ENCODE assay signal across 24 cellular contexts in the genomic region with DNA sequence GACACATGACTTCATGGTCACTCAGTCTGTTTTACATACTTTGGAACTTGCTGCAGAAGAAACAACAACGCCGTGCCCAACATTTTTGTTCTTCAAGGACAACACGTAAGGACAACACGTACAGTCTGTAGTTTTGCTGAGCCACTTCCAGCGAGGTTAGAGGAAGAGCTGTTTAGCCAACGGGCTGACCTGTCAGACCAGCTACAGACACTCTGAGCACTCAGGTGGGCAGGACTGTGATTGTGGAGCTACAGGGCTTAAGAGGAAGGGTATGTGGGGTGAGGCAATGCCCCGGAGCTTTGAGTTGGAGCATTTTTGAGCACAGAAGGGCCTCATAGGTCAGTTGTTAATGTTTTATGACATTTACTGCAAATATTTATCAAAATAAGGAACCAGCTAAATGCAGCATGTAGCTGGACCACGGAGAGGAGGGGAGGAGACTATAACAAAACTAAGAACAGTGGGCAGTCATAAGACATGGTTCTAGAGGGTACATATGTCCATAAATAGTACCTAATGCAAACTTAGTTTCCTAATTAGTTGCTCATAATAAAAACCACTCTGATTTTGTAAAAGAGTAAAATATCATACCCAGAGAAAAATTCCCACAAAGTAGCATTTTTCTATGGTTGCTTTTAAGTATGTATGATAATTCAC. TPM values are rescaled to one million over a fixed set of nuclear protein-coding genes. Genes with fewer than 3 reads are reported as not detected.
DNase-seq lines count a peak whose midpoint lies in the region; ATAC-seq and TF ChIP-seq lines count a peak whose summit lies in the region.
"Had no signal": no experiment of that assay in that cellular context is flagged by ENCODE, and none has a peak within 500 bp of the region (broad histone marks: within the 10 kb centered on the region; RNA-seq: fewer than 3 reads in every experiment).

No MANE protein-coding gene starts in this region.

- H3K4me3 ChIP-seq in left lung, result no peak overlapping the region
- no peak overlapping the region for H3K4me3 ChIP-seq in GM23338
- H3K4me3 ChIP-seq: SJCRH30 had no signal

- ATAC-seq in GM18909 (IDR thresholded peaks at IDR 0.05; ENCODE audit: poor library complexity, unreplicated experiment) (peak; percentile 59), HG03460 (IDR thresholded peaks at IDR 0.05; ENCODE audit: unreplicated experiment) (peak; percentile 47), left lung (peak; percentile 78), GM23338 (no peak), GM18498 (IDR thresholded peaks at IDR 0.05; ENCODE audit: unreplicated experiment) (no peak)
- ATAC-seq: esophagus mucosa, Panc1 had no signal

- H3K27ac Mint-ChIP-seq in type B pancreatic cell (peak overlapping the region; percentile 83), GM23338 (no peak overlapping the region)
- H3K27ac Mint-ChIP-seq: activated T-helper 2 cell treated with anti-CD3 and anti-CD28 coated beads, Interferon-gamma antibody, Interleukin-2, Interleukin-4, amounts not matched to agents 10 μg/mL and 5 μg/mL and 100 μg/mL, durations not matched to agents 14 hours and 24 hours and 36 hours; CD4-positive, CD25-positive, alpha-beta regulatory T cell; H9 had no signal

- no peaks in the 10 kb centered on the region for H4K20me1 ChIP-seq in GM23338 (replicated peaks; ENCODE audit: insufficient read depth)

- no peaks in the 10 kb centered on the region for H3K27me3 ChIP-seq in left lung
- H3K27me3 ChIP-seq in GM23338 (ENCODE audit: insufficient read depth), result no peaks in the 10 kb centered on the region
- H3K27me3 ChIP-seq: SJCRH30 had no signal

- no peaks in the 10 kb centered on the region for H3F3A ChIP-seq in GM23338 (replicated peaks; ENCODE audit: low read depth)

- no peaks in the 10 kb centered on the region for H3K9me3 Mint-ChIP-seq in type B pancreatic cell
- no peaks in the 10 kb centered on the region for H3K9me3 Mint-ChIP-seq in GM23338
- H3K9me3 Mint-ChIP-seq: activated T-helper 2 cell treated with anti-CD3 and anti-CD28 coated beads, Interferon-gamma antibody, Interleukin-2, Interleukin-4, amounts not matched to agents 10 μg/mL and 5 μg/mL and 100 μg/mL, durations not matched to agents 14 hours and 24 hours and 36 hours; CD4-positive, CD25-positive, alpha-beta regulatory T cell; H9; neural crest cell had no signal

- H3K4me1 ChIP-seq in left lung, result no peaks in the 10 kb centered on the region
- H3K4me1 ChIP-seq in GM23338 (ENCODE audit: insufficient read depth), result no peaks in the 10 kb centered on the region
- H3K4me1 ChIP-seq: SJCRH30 had no signal

- H3K4me1 Mint-ChIP-seq in type B pancreatic cell (ENCODE audit: unreplicated experiment) (peaks cover 10% of the 10 kb centered on the region), GM23338 (no peaks in the 10 kb centered on the region; the same call in 2 of the 3 replicates)
- H3K4me1 Mint-ChIP-seq: neural crest cell had no signal

- H2AFZ ChIP-seq in GM23338, result no peak overlapping the region

- H3K27me3 Mint-ChIP-seq in type B pancreatic cell (peaks cover 4% of the 10 kb centered on the region), GM23338 (ENCODE audit: insufficient read depth, low read depth, poor library complexity) (peaks cover under 1% of the 10 kb centered on the region)

- no peak for TF ChIP-seq CTCF in left lung (IDR thresholded peaks at IDR 0.05)
- TF ChIP-seq CTCF in type B pancreatic cell (conservative IDR thresholded peaks at IDR 0.05), result no peak
- TF ChIP-seq CTCF in GM23338 (conservative IDR thresholded peaks at IDR 0.05; ENCODE audit: low read depth in 2 of 2), result no peak

- DNase-seq in left lung (peak in 1 of 2 donors; percentile 37), type B pancreatic cell (ENCODE audit: extremely low spot score, unreplicated experiment) (no peak), NCI-H526 (lab: John Stamatoyannopoulos, UW) (no peak), GM23338 (ENCODE audit: low spot score) (no peak), NCI-H510A (lab: John Stamatoyannopoulos, UW) (no peak)
- DNase-seq: activated CD4-positive, alpha-beta T cell treated with anti-CD3 and anti-CD28 coated beads, Interleukin-2, amount 50 U/mL, for 48 hours; activated CD8-positive, alpha-beta memory T cell treated with anti-CD3 and anti-CD28 coated beads, Interleukin-2, amount 50 U/mL, for 48 hours; CD4-positive, CD25-positive, alpha-beta regulatory T cell; DMS 273 treated with DMSO at 0.1 percent for 48 hours; effector memory CD4-positive, alpha-beta T cell; foreskin melanocyte; H9; NCI-H1048; NCI-H2029; NCI-H446; SJCRH30; WERI-Rb-1 had no signal

- no peak overlapping the region for H3K4me2 ChIP-seq in GM23338

- H3K79me2 ChIP-seq in GM23338 (replicated peaks; ENCODE audit: insufficient read depth), result no peaks in the 10 kb centered on the region

- H3K9me2 ChIP-seq in GM23338 (ENCODE audit: insufficient read depth), result no peaks in the 10 kb centered on the region

- H3K4me3 Mint-ChIP-seq in type B pancreatic cell, result peak overlapping the region; percentile 20
- H3K4me3 Mint-ChIP-seq in GM23338, result no peak overlapping the region
- H3K4me3 Mint-ChIP-seq: CD4-positive, CD25-positive, alpha-beta regulatory T cell; H9; neural crest cell had no signal

- H3K36me3 Mint-ChIP-seq in type B pancreatic cell, result no peaks in the 10 kb centered on the region
- H3K36me3 Mint-ChIP-seq in GM23338 (ENCODE audit: low read depth), result no peaks in the 10 kb centered on the region
- H3K36me3 Mint-ChIP-seq: CD4-positive, CD25-positive, alpha-beta regulatory T cell had no signal

- H3K9me3 ChIP-seq in left lung, result no peaks in the 10 kb centered on the region
- H3K9me3 ChIP-seq: SJCRH30 had no signal

- intact Hi-C loops in left lung (cut with DNase I), result loop anchor here in 1 of 2 donors (10.0 kb wide), 1 partner anchor 512 kb away; no protein-coding TSS in a partner anchor

- H3K27ac ChIP-seq in left lung (no peak overlapping the region), GM23338 (ENCODE audit: low read depth) (no peak overlapping the region)
- H3K27ac ChIP-seq: SJCRH30, WERI-Rb-1 had no signal

- H3K36me3 ChIP-seq in left lung, result no peaks in the 10 kb centered on the region
- H3K36me3 ChIP-seq in GM23338 (ENCODE audit: insufficient read depth), result no peaks in the 10 kb centered on the region
- H3K36me3 ChIP-seq: SJCRH30, WERI-Rb-1 had no signal

TF ChIP-seq in GM23338, 12 proteins besides CTCF, POLR2A, EP300 and RAD21:
- no peak for TF ChIP-seq EZH2 (IDR thresholded peaks at IDR 0.05; ENCODE audit: low read depth, unreplicated experiment)

RNA-seq across cellular contexts. Expression of gene NPC1, which starts 26.3 kb away (rescaled TPM):
- total RNA-seq in left lung, result 100 to 1,000 TPM; 103 to 138 TPM
- total RNA-seq in type B pancreatic cell (ENCODE audit: low replicate concordance), result 43.3 and 49.8 TPM in 2 replicates
- 41.7 and 45.1 TPM in 2 replicates for total RNA-seq in GM23338 (2014; rRNA removed; shearing (Covaris generic))
- polyA plus RNA-seq in GM23338 (2016; fragmentation: Nextera tagmentation; extraction: Ambion mirVana), result 18.3 and 18.4 TPM in 2 replicates

RNA-seq across cellular contexts. Expression of gene ANKRD29, which starts 50.1 kb away (rescaled TPM):
- total RNA-seq in left lung (10 to 100 TPM; 23.1 to 51.9 TPM), type B pancreatic cell (ENCODE audit: low replicate concordance) (2.4 and 3.5 TPM in 2 replicates)
- 6.6 and 16.9 TPM in 2 replicates for total RNA-seq in GM23338 (2014; rRNA removed; shearing (Covaris generic))
- polyA plus RNA-seq in GM23338 (2016; fragmentation: Nextera tagmentation; extraction: Ambion mirVana), result 36.6 and 38.2 TPM in 2 replicates
- total RNA-seq: activated T-helper 2 cell treated with anti-CD3 and anti-CD28 coated beads, Interferon-gamma antibody, Interleukin-2, Interleukin-4, amounts not matched to agents 10 μg/mL and 5 μg/mL and 100 μg/mL, durations not matched to agents 14 hours and 24 hours and 36 hours; CD4-positive, CD25-positive, alpha-beta regulatory T cell had no signal

Comparison
In these comparisons a context has a peak if more than half of its experiments do, and no peak if none do; other contexts are left out.
1. ATAC-seq: peak in GM18909 (single experiment), HG03460 (single experiment) and left lung (single experiment); none in GM23338 (single experiment) and GM18498 (single experiment).